Comparison of ENCODE assay signal across 9 cellular contexts in genomic region chr22:19109198-19110063, GRCh38. TPM values are rescaled to one million over a fixed set of nuclear protein-coding genes. Genes with fewer than 3 reads are reported as not detected.
DNase-seq lines count a peak whose midpoint lies in the region; ATAC-seq and TF ChIP-seq lines count a peak whose summit lies in the region.
"Had no signal": no experiment of that assay in that cellular context is flagged by ENCODE, and none has a peak within 500 bp of the region (broad histone marks: within the 10 kb centered on the region; RNA-seq: fewer than 3 reads in every experiment).

No MANE protein-coding gene starts in this region.

- no peaks in the 10 kb centered on the region for H3K27me3 ChIP-seq in WERI-Rb-1 (ENCODE audit: insufficient read depth, low read depth, severe bottlenecking)

- H3K36me3 ChIP-seq in WERI-Rb-1 = no peaks in the 10 kb centered on the region

- H3K27me3 Mint-ChIP-seq in immature natural killer cell (ENCODE audit: low read depth in 3 of 3) = no peaks in the 10 kb centered on the region

- no peak overlapping the region for H3K4me3 ChIP-seq in WERI-Rb-1 (ENCODE audit: low read depth, low read length)

- H3K27ac Mint-ChIP-seq in activated naive CD4-positive, alpha-beta T cell treated with anti-CD3 and anti-CD28 coated beads, Interleukin-2, amount 50 U/mL, for 72 hours = peak overlapping the region; percentile 67 to 68
- peak overlapping the region; percentile 72 to 97 (median 92) for H3K27ac Mint-ChIP-seq in immature natural killer cell

- no peak overlapping the region for H3K27ac ChIP-seq in WERI-Rb-1
- H3K27ac ChIP-seq: VCaP had no signal

- DNase-seq in NOMO-1 (lab: John Stamatoyannopoulos, UW; ENCODE audit: unreplicated experiment in 2 of 2) (peak; percentile 90 to 97), immature natural killer cell (peak; percentile 47 to 56 (median 55)), WERI-Rb-1 (no peak), NCI-H1417 treated with DMSO at 0.1 percent for 48 hours (lab: John Stamatoyannopoulos, UW) (no peak)
- no peak for DNase-seq in activated naive CD4-positive, alpha-beta T cell treated with anti-CD3 and anti-CD28 coated beads, Interleukin-2, amount 50 U/mL, for 72 hours (ENCODE audit: low spot score in 2 of 2)
- DNase-seq in stimulated activated naive CD4-positive, alpha-beta T cell treated with Interleukin-2 at 50 U/mL for 16 hours (lab: John Stamatoyannopoulos, UW) = peak; percentile 32

- H3K9me3 ChIP-seq in WERI-Rb-1 (ENCODE audit: severe bottlenecking) = no peaks in the 10 kb centered on the region

- peaks cover 58 to 84% of the 10 kb centered on the region in 2 donors for H3K4me1 Mint-ChIP-seq in immature natural killer cell

- H3K9me3 Mint-ChIP-seq in activated naive CD4-positive, alpha-beta T cell treated with anti-CD3 and anti-CD28 coated beads, Interleukin-2, amount 50 U/mL, for 72 hours = no peaks in the 10 kb centered on the region
- H3K9me3 Mint-ChIP-seq in immature natural killer cell = no peaks in the 10 kb centered on the region

- TF ChIP-seq CTCF in WERI-Rb-1 (IDR thresholded peaks at IDR 0.05; ENCODE audit: low read depth, low read length) = no peak

- ATAC-seq in GM18508 (IDR thresholded peaks at IDR 0.05; ENCODE audit: insufficient read depth, unreplicated experiment) = peak; percentile 68
- peak; percentile 80 for ATAC-seq in HG02642 (IDR thresholded peaks at IDR 0.05; ENCODE audit: poor library complexity, unreplicated experiment)
- ATAC-seq in activated naive CD4-positive, alpha-beta T cell treated with anti-CD3 and anti-CD28 coated beads, Interleukin-2, amount 50 U/mL, for 72 hours = peak; percentile 93 to 95

- no peaks in the 10 kb centered on the region for H3K36me3 Mint-ChIP-seq in activated naive CD4-positive, alpha-beta T cell treated with anti-CD3 and anti-CD28 coated beads, Interleukin-2, amount 50 U/mL, for 72 hours
- no peaks in the 10 kb centered on the region for H3K36me3 Mint-ChIP-seq in immature natural killer cell

- peak overlapping the region; percentile 69 to 86 (median 85) for H3K4me3 Mint-ChIP-seq in immature natural killer cell

RNA-seq across cellular contexts. Expression of gene DGCR2, which starts 12.8 kb away (rescaled TPM):
- 10 to 100 TPM in 1 of 2 donors, 1 to 10 TPM in 1; 9.5 to 23.6 TPM for total RNA-seq in activated naive CD4-positive, alpha-beta T cell treated with anti-CD3 and anti-CD28 coated beads, Interleukin-2, amount 50 U/mL, for 72 hours
- 10 to 100 TPM; 19.4 to 51.7 (median 31.6) TPM for polyA plus RNA-seq in immature natural killer cell

RNA-seq across cellular contexts. Expression of gene TSSK2, which starts 21.7 kb away (rescaled TPM):
- total RNA-seq in activated naive CD4-positive, alpha-beta T cell treated with anti-CD3 and anti-CD28 coated beads, Interleukin-2, amount 50 U/mL, for 72 hours = not detected
- polyA plus RNA-seq in immature natural killer cell = not detected

RNA-seq across cellular contexts. Expression of gene ESS2, which starts 35.0 kb away (rescaled TPM):
- 10 to 100 TPM; 16.5 to 21.5 TPM for total RNA-seq in activated naive CD4-positive, alpha-beta T cell treated with anti-CD3 and anti-CD28 coated beads, Interleukin-2, amount 50 U/mL, for 72 hours
- polyA plus RNA-seq in immature natural killer cell = 10 to 100 TPM in 1 of 3 donors, 1 to 10 TPM in 2; 1.6 to 13.2 (median 4.8) TPM

RNA-seq across cellular contexts. Expression of gene GSC2, which starts 40.7 kb away (rescaled TPM):
- not detected for total RNA-seq in activated naive CD4-positive, alpha-beta T cell treated with anti-CD3 and anti-CD28 coated beads, Interleukin-2, amount 50 U/mL, for 72 hours
- not detected for polyA plus RNA-seq in immature natural killer cell

Comparison
In these comparisons a context has a peak if more than half of its experiments do, and no peak if none do; other contexts are left out.
1. DNase-seq: peak in NOMO-1 (2 of 2), immature natural killer cell (3 of 3) and stimulated activated naive CD4-positive, alpha-beta T cell treated with Interleukin-2 at 50 U/mL for 16 hours (single experiment); none in activated naive CD4-positive, alpha-beta T cell treated with anti-CD3 and anti-CD28 coated beads, Interleukin-2, amount 50 U/mL, for 72 hours (0 of 2), WERI-Rb-1 (single experiment) and NCI-H1417 treated with DMSO at 0.1 percent for 48 hours (single experiment).
2. Peak in every context shown above with its lines, with median percentiles within 50 percentile points of each other: ATAC-seq.